Comparison of ENCODE assay signal across 23 cellular contexts in the genomic region with DNA sequence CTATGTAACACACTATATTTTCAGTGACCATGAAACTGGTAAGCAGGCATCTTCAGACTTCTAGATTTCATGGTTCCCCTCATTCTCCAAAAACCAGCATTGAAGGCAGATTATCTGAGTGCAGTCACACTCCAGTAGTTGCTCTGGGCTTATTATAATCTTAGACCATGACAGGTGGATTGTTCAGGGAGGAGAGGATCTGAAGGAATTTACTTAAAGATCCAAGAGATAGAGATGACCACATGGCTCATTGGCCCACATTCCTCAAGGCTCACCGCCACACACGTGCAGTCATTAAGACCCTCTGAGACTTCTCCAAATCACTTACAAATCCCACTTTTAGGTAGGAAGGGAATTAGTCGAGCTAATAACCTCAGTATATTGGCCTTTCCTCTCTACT.
"Had no signal": no experiment of that assay in that cellular context is flagged by ENCODE, and none has a peak within 500 bp of the region (broad histone marks: within the 10 kb centered on the region; RNA-seq: fewer than 3 reads in every experiment).

No MANE protein-coding gene starts in this region.

- H3K27ac Mint-ChIP-seq: activated CD4-positive, alpha-beta memory T cell treated with anti-CD3 and anti-CD28 coated beads for 36 hours; activated CD4-positive, alpha-beta T cell treated with anti-CD3 and anti-CD28 coated beads, Interleukin-2, amount 10 ng/mL, durations not matched to agents 7 days and 5 days; activated naive CD8-positive, alpha-beta T cell; brain; T-helper 17 cell had no signal

- H3K4me3 Mint-ChIP-seq: activated CD4-positive, alpha-beta memory T cell treated with anti-CD3 and anti-CD28 coated beads for 36 hours; activated CD4-positive, alpha-beta T cell treated with anti-CD3 and anti-CD28 coated beads, Interleukin-2, amount 10 ng/mL, durations not matched to agents 7 days and 5 days; activated naive CD8-positive, alpha-beta T cell; activated T-cell treated with anti-CD3 and anti-CD28 coated beads, Interleukin-2, amount 50 U/mL, for 4 hours; brain; T-helper 17 cell had no signal

- H3K4me1 Mint-ChIP-seq: brain, T-helper 17 cell had no signal

- DNase-seq: activated CD4-positive, alpha-beta memory T cell treated with anti-CD3 and anti-CD28 coated beads for 36 hours; activated CD4-positive, alpha-beta T cell treated with anti-CD3 and anti-CD28 coated beads, Interleukin-2, amount 10 ng/mL, durations not matched to agents 7 days and 5 days; activated CD4-positive, CD25-positive, alpha-beta regulatory T cell; activated CD8-positive, alpha-beta memory T cell treated with anti-CD3 and anti-CD28 coated beads for 24 hours; activated effector memory CD4-positive, alpha-beta T cell treated with anti-CD3 and anti-CD28 coated beads, Interleukin-2, amount 50 U/mL, for 16 hours; activated naive CD4-positive, alpha-beta T cell treated with Interleukin-2 at 50 U/mL for 16 hours; activated T-cell treated with anti-CD3 and anti-CD28 coated beads, Interleukin-2, amount 50 U/mL, for 4 hours; amygdala; KBM-7; NCI-H1048; NCI-H146; NCI-H187 treated with DMSO at 0.1 percent for 48 hours; NCI-H2081 treated with DMSO at 0.1 percent for 48 hours; NCI-H446; NCI-H524; NCI-H748 treated with DMSO at 0.1 percent for 48 hours; NK-92 treated with Interleukin-12 subunit alpha and Interleukin-12 subunit beta, amount 100 ng/mL, for 24 hours; PC-3; SHP77 treated with DMSO at 0.1 percent for 48 hours; T-helper 17 cell; T-helper 9 cell had no signal

- H3K9me3 Mint-ChIP-seq: activated CD4-positive, alpha-beta memory T cell treated with anti-CD3 and anti-CD28 coated beads for 36 hours; activated T-cell treated with anti-CD3 and anti-CD28 coated beads, Interleukin-2, amount 50 U/mL, for 4 hours; brain had no signal

- H3K36me3 Mint-ChIP-seq: brain had no signal

- H3K27me3 Mint-ChIP-seq: activated CD4-positive, alpha-beta memory T cell treated with anti-CD3 and anti-CD28 coated beads for 36 hours; activated naive CD8-positive, alpha-beta T cell; T-helper 17 cell had no signal

- ATAC-seq: activated T-cell treated with anti-CD3 and anti-CD28 coated beads, Interleukin-2, amount 50 U/mL, for 4 hours; PC-3; T-helper 17 cell had no signal
